ENCODE assay signal across 24 cellular contexts in genomic region chr10:78618050-78618449, GRCh38.
DNase-seq lines count a peak whose midpoint lies in the region; ATAC-seq, FAIRE-seq and TF ChIP-seq lines count a peak whose summit lies in the region.
"Had no signal": no experiment of that assay in that cellular context is flagged by ENCODE, and none has a peak within 500 bp of the region (broad histone marks: within the 10 kb centered on the region; RNA-seq: fewer than 3 reads in every experiment).

No MANE protein-coding gene starts in this region.

- H2AK5ac ChIP-seq in neuronal stem cell (ENCODE audit: low read depth, low read length) = peak overlapping the region; percentile 40

- H4K91ac ChIP-seq in neuronal stem cell (ENCODE audit: low read depth, low read length, poor library complexity) = no peak overlapping the region

- no peaks in the 10 kb centered on the region for H4K20me1 ChIP-seq in HepG2 (ENCODE audit: insufficient read depth, low read length)
- H4K20me1 ChIP-seq: BLaER1 treated with 17β-estradiol and CSF1 and Interleukin-3, amounts not matched to agents 10 nM and 100 nM had no signal

- intact Hi-C loops in HepG2 (cut with micrococcal nuclease; ENCODE audit: unreplicated experiment) = no loop called here
- intact Hi-C loops in right lobe of liver (cut with DNase I) = no loop called here

- H4K8ac ChIP-seq in neuronal stem cell (ENCODE audit: low read depth, low read length) = no peak overlapping the region

- H3K9me3 Mint-ChIP-seq in endodermal cell = no peaks in the 10 kb centered on the region
- H3K9me3 Mint-ChIP-seq: CD14-positive monocyte; CD4-positive, alpha-beta T cell; GM23338; H9 had no signal

- no peak overlapping the region for H2BK12ac ChIP-seq in neuronal stem cell (ENCODE audit: low read length)

- no peak overlapping the region for H3K4ac ChIP-seq in neuronal stem cell (ENCODE audit: low read length)

- peak overlapping the region; percentile 12 for H3K23ac ChIP-seq in neuronal stem cell (ENCODE audit: low read depth, low read length, poor library complexity)

- no peak for TF ChIP-seq RAD21 in HepG2 (CRISPR knock-in tag; IDR thresholded peaks at IDR 0.05)

- H3K27me3 ChIP-seq in HepG2 (ENCODE audit: control insufficient read depth in 1 of 2, insufficient read depth in 2 of 2, low read length in 2 of 2) (peaks cover 1 to 8% of the 10 kb centered on the region in 2 experiments; a peak in 3 of 5 replicates), right lobe of liver (no peaks in the 10 kb centered on the region), endodermal cell (ENCODE audit: control insufficient read depth, insufficient read depth, low read length, poor library complexity, severe bottlenecking) (no peaks in the 10 kb centered on the region), neuronal stem cell (ENCODE audit: control insufficient read depth in 3 of 3, insufficient read depth in 3 of 3, low read depth in 1 of 3, low read length in 3 of 3) (no peaks in the 10 kb centered on the region)
- H3K27me3 ChIP-seq: BE2C; BLaER1 treated with 17β-estradiol and CSF1 and Interleukin-3, amounts not matched to agents 10 nM and 100 nM had no signal

- H3K27ac Mint-ChIP-seq in endodermal cell = no peak overlapping the region
- H3K27ac Mint-ChIP-seq: CD14-positive monocyte; CD4-positive, alpha-beta T cell; CD8-positive, alpha-beta memory T cell; GM23338; H9 had no signal

- H2BK15ac ChIP-seq in neuronal stem cell (ENCODE audit: low read length) = no peak overlapping the region

- H3K9me3 ChIP-seq in HepG2 (ENCODE audit: low read length) (no peaks in the 10 kb centered on the region), right lobe of liver (no peaks in the 10 kb centered on the region), endodermal cell (ENCODE audit: control insufficient read depth, low read length) (no peaks in the 10 kb centered on the region), neuronal stem cell (replicated peaks in 1 of 2; ENCODE audit: control insufficient read depth in 2 of 2, insufficient read depth in 1 of 2, low read depth in 1 of 2, low read length in 2 of 2) (no peaks in the 10 kb centered on the region)
- H3K9me3 ChIP-seq: A549; BE2C; BLaER1 treated with 17β-estradiol and CSF1 and Interleukin-3, amounts not matched to agents 10 nM and 100 nM had no signal

- peaks cover 21% of the 10 kb centered on the region for H3K4me1 Mint-ChIP-seq in endodermal cell
- H3K4me1 Mint-ChIP-seq: CD8-positive, alpha-beta memory T cell had no signal

- H3K27ac ChIP-seq in HepG2 (ENCODE audit: extremely low read length, insufficient read depth, low read length) (no peak overlapping the region), right lobe of liver (no peak overlapping the region), endodermal cell (ENCODE audit: low read depth, low read length) (no peak overlapping the region), neuronal stem cell (replicated peaks; ENCODE audit: low read length) (no peak overlapping the region)
- H3K27ac ChIP-seq: A549; BLaER1 treated with 17β-estradiol and CSF1 and Interleukin-3, amounts not matched to agents 10 nM and 100 nM had no signal

- DNase-seq in HepG2 (ENCODE audit: low spot score) (no peak), right lobe of liver (no peak), endodermal cell (peak; percentile 14), neuronal stem cell (ENCODE audit: low spot score) (no peak), DMS 273 treated with DMSO at 0.1 percent for 48 hours (lab: John Stamatoyannopoulos, UW) (no peak)
- DNase-seq: 8988T; ACHN; AML-193; BE2C; CD4-positive, alpha-beta T cell; CD8-positive, alpha-beta memory T cell; DMS53; DMS79 treated with DMSO at 0.1 percent for 48 hours; GF-D8; H9 had no signal

- H3K79me2 ChIP-seq in HepG2 (ENCODE audit: insufficient read depth, low read length) = no peaks in the 10 kb centered on the region

- H3K18ac ChIP-seq in neuronal stem cell (ENCODE audit: low read length) = peak overlapping the region; percentile 73

- H3K27me3 Mint-ChIP-seq in endodermal cell (ENCODE audit: insufficient read depth) = peaks cover 8% of the 10 kb centered on the region

- 59% methylated on average over 4 of the region's 4 CpGs for WGBS in HepG2 (ENCODE audit: low lambda C conversion rate)
- no CpG with 5 or more reads among the region's 4 CpGs for WGBS in right lobe of liver (ENCODE audit: insufficient coverage, low coverage, low lambda C conversion rate, missing lambda C conversion rate)
- 92 to 95% methylated on average over 3 to 4 of the region's 4 CpGs for WGBS in endodermal cell (ENCODE audit: insufficient coverage in 1 of 2, insufficient read length in 1 of 2), 2 experiments
- no CpG with 5 or more reads among the region's 4 CpGs for WGBS in neuronal stem cell (ENCODE audit: extremely low coverage in 2 of 2, insufficient read length in 2 of 2, insufficient replicate concordance in 1 of 2), 2 donors

- BruUV-seq in HepG2 (replicated peaks; lab: Mats Ljungman, UMichigan) = no TSS peak

- no peak overlapping the region for H3K9ac ChIP-seq in HepG2 (ENCODE audit: insufficient read depth, low read depth, low read length)
- no peak overlapping the region for H3K9ac ChIP-seq in endodermal cell (ENCODE audit: extremely low read depth, low read length, poor library complexity, severe bottlenecking)
- no peak overlapping the region for H3K9ac ChIP-seq in neuronal stem cell (ENCODE audit: low read depth, low read length, poor library complexity)
- H3K9ac ChIP-seq: BLaER1 treated with 17β-estradiol and CSF1 and Interleukin-3, amounts not matched to agents 10 nM and 100 nM had no signal

- no peak overlapping the region for H2BK5ac ChIP-seq in neuronal stem cell (ENCODE audit: low read length)

- no peaks in the 10 kb centered on the region for H3K36me3 ChIP-seq in HepG2 (replicated peaks in 1 of 2; ENCODE audit: control insufficient read depth in 1 of 2, insufficient read depth in 2 of 2, low read length in 2 of 2)
- no peaks in the 10 kb centered on the region for H3K36me3 ChIP-seq in right lobe of liver
- no peaks in the 10 kb centered on the region for H3K36me3 ChIP-seq in endodermal cell (ENCODE audit: control insufficient read depth, insufficient read depth, low read length)
- no peaks in the 10 kb centered on the region for H3K36me3 ChIP-seq in neuronal stem cell (replicated peaks in 1 of 2; ENCODE audit: control insufficient read depth in 2 of 2, insufficient read depth in 2 of 2, low read length in 2 of 2)
- H3K36me3 ChIP-seq: BE2C; BLaER1 treated with 17β-estradiol and CSF1 and Interleukin-3, amounts not matched to agents 10 nM and 100 nM had no signal

- H3K14ac ChIP-seq in neuronal stem cell (ENCODE audit: low read length) = peak overlapping the region; percentile 21

- H3K4me3 Mint-ChIP-seq in endodermal cell = no peak overlapping the region
- H3K4me3 Mint-ChIP-seq: CD14-positive monocyte; CD4-positive, alpha-beta T cell; CD8-positive, alpha-beta memory T cell; GM23338; H9 had no signal

- H3K36me3 Mint-ChIP-seq in endodermal cell (ENCODE audit: low read depth) = no peaks in the 10 kb centered on the region
- H3K36me3 Mint-ChIP-seq: CD14-positive monocyte; CD8-positive, alpha-beta memory T cell had no signal

- no peak for ATAC-seq in HepG2
- no peak for ATAC-seq in right lobe of liver
- no peak for ATAC-seq in HG02798 (IDR thresholded peaks at IDR 0.05; ENCODE audit: poor library complexity, unreplicated experiment)
- ATAC-seq: A549, GM23338, HCT116 had no signal

- H3K4me2 ChIP-seq in HepG2 (ENCODE audit: low read depth, low read length) (no peak overlapping the region), neuronal stem cell (ENCODE audit: insufficient read depth, low read length, poor library complexity, severe bottlenecking) (no peak overlapping the region)
- H3K4me2 ChIP-seq: A549; BLaER1 treated with 17β-estradiol and CSF1 and Interleukin-3, amounts not matched to agents 10 nM and 100 nM; GM23338 had no signal

- H3K4me1 ChIP-seq in HepG2 (ENCODE audit: insufficient read depth, low read length) (peaks cover 9% of the 10 kb centered on the region), right lobe of liver (no peaks in the 10 kb centered on the region), endodermal cell (ENCODE audit: control insufficient read depth, insufficient read depth, low read length) (peaks cover 17% of the 10 kb centered on the region), neuronal stem cell (ENCODE audit: control insufficient read depth in 2 of 2, insufficient read depth in 1 of 2, low read depth in 1 of 2, low read length in 2 of 2) (peaks cover 2 to 14% of the 10 kb centered on the region in 2 donors)

- TF ChIP-seq POLR2A in HepG2 (IDR thresholded peaks at IDR 0.05; ENCODE audit: insufficient read depth in 1 of 2, low read depth in 2 of 2, low read length in 2 of 2) (no peak), right lobe of liver (IDR thresholded peaks at IDR 0.05) (no peak)

- no peaks in the 10 kb centered on the region for H3K79me1 ChIP-seq in neuronal stem cell (ENCODE audit: low read depth, low read length)

- no peak overlapping the region for H3K4me3 ChIP-seq in HepG2 (replicated peaks in 1 of 3; ENCODE audit: insufficient read depth in 1 of 3, low read depth in 2 of 3, low read length in 3 of 3)
- no peak overlapping the region for H3K4me3 ChIP-seq in right lobe of liver
- H3K4me3 ChIP-seq in endodermal cell (ENCODE audit: low read length) = no peak overlapping the region
- no peak overlapping the region for H3K4me3 ChIP-seq in neuronal stem cell (ENCODE audit: low read length in 2 of 2)
- H3K4me3 ChIP-seq: A549; BLaER1 treated with 17β-estradiol and CSF1 and Interleukin-3, amounts not matched to agents 10 nM and 100 nM; GM23338 had no signal

- H2BK120ac ChIP-seq in neuronal stem cell (ENCODE audit: low read depth, low read length) = no peak overlapping the region

- no peak for FAIRE-seq in HepG2 (lab: Jason Lieb, UNC)
- FAIRE-seq: A549, D721Med, GM12891, GM18507 had no signal

- H2AFZ ChIP-seq in HepG2 (ENCODE audit: low read length) = no peak overlapping the region
- no peak overlapping the region for H2AFZ ChIP-seq in neuronal stem cell (ENCODE audit: low read length)
- H2AFZ ChIP-seq: GM23338 had no signal

- POLR2A ChIA-PET in HepG2 (lab: Yijun Ruan, JAX) = no interaction called here

- no peak for TF ChIP-seq CTCF in HepG2 (CRISPR knock-in tag; IDR thresholded peaks at IDR 0.05)
- no peak for TF ChIP-seq CTCF in right lobe of liver (IDR thresholded peaks at IDR 0.05)
- TF ChIP-seq CTCF in endodermal cell (conservative IDR thresholded peaks at IDR 0.05) = no peak

- no peak for TF ChIP-seq EP300 in HepG2 (IDR thresholded peaks at IDR 0.05; ENCODE audit: low read depth in 2 of 2, low read length in 2 of 2)
- no peak for TF ChIP-seq EP300 in HepG2 (CRISPR knock-in tag; IDR thresholded peaks at IDR 0.05; ENCODE audit: borderline replicate concordance)

- CTCF ChIA-PET in HepG2 (lab: Yijun Ruan, JAX; ENCODE audit: low intra/inter-chr PET ratio, low total read pairs) = no interaction called here

- in situ Hi-C loops in HepG2 (cut with HindIII; ENCODE audit: extremely low pct_ligation_motif_present, low pct_unique_long_range_greater_than_20kb) = no loop called here

TF ChIP-seq in HepG2, 621 proteins besides CTCF, POLR2A, EP300 and RAD21:
- peak; percentile 92 for TF ChIP-seq ZNF768 (CRISPR knock-in tag; IDR thresholded peaks at IDR 0.05)
- no peak for TF ChIP-seq ZNF510 (CRISPR knock-in tag; IDR thresholded peaks at IDR 0.05; ENCODE audit: low read depth)
